8 cellular contexts compared by ENCODE assay signal in the genomic region with DNA sequence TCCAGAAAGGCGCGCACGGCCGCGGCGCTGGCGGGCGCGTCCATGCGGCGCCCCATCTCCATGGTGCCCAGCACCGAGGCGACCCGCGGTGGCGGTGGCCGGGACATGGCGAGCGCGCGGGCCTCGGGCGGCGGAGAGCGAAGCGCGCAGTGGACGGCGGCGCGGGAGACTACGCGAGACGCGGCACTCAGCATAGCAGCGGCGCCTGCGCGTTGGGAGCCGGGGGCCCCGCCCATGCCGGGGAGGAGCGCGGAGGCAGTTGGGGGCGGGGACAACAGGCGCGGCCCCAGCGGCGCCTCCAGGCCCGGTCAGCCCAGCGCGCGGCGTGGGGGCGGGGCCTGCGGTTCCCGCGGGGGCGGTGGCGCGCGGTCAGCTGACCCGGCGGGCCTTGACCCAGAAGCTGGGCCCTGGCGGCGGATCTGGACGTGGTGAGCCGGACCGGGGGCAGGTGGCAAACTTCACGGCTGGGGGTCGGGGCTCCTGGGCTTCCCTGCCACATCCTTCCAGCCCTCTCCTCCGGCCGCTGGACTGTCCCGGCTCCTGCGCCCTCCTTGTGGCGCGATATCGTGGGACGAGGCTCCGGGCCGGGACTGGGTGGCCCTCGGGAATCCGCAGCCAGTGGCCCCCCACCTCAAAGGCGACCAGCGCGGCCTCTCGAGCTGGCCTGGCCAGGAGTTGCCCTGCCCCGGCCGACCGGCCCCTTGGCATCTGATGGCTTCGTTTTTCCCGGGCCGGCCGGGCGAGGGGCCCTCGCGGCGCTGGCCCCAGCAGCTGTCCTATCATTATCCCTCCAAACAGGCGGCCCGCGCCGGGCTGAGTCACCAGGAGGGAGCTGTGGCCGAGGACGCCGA. TPM values are rescaled to one million over a fixed set of nuclear protein-coding genes. Genes with fewer than 3 reads are reported as not detected.
DNase-seq lines count a peak whose midpoint lies in the region; ATAC-seq and TF ChIP-seq lines count a peak whose summit lies in the region.

AKR7A2 (minus strand) TSS at position 214 of the 851 bp plus-strand sequence; CDS start at position 194, 20 bp downstream.
SLC66A1 (plus strand) TSS at position 396 of the 851 bp plus-strand sequence. CDS start 5,352 bp downstream, outside the sequence.

- CTCF ChIA-PET in BJ (lab: Yijun Ruan, JAX), result interaction anchor here (0.6 to 1.4 kb wide), 4 partner anchors 29 to 338 kb away, joined by 3 to 4 read pairs (median 3); no protein-coding TSS in a partner anchor

- POLR2A ChIA-PET in BJ (lab: Charles Lee), result interaction anchor here (0.5 kb wide), 1 partner anchor 109 kb away, joined by 4 read pairs; no protein-coding TSS in a partner anchor

- peaks cover 11% of the 10 kb centered on the region for H3K36me3 ChIP-seq in BJ (ENCODE audit: control insufficient read depth, insufficient read depth, low read length)

- DNase-seq in BJ (ENCODE audit: low read depth), result peak; percentile 56
- peak; percentile 60 to 88 for DNase-seq in NCI-H524 (lab: John Stamatoyannopoulos, UW)
- peak; percentile 86 for DNase-seq in activated CD4-positive, alpha-beta T cell treated with anti-CD3 and anti-CD28 coated beads, Interleukin-2, amount 50 U/mL, for 1 hour
- peak; percentile 88 for DNase-seq in cortex of kidney (lab: John Stamatoyannopoulos, UW)
- DNase-seq in left kidney (ENCODE audit: low read depth, low spot score), result peak; percentile 97
- peak; percentile 89 for DNase-seq in stimulated activated CD4-positive, alpha-beta T cell treated with anti-CD3 and anti-CD28 coated beads, Interleukin-1b, Interleukin-23, amount 100 ng/mL, for 48 hours

- ATAC-seq in GM19324 (IDR thresholded peaks at IDR 0.05; ENCODE audit: low FRiP score, unreplicated experiment) (peak; percentile 82), HG03457 (IDR thresholded peaks at IDR 0.05; ENCODE audit: unreplicated experiment) (peak; percentile 51)

- peak; percentile 14; the same call in 1 of the 2 replicates for TF ChIP-seq CTCF in BJ (IDR thresholded peaks at IDR 0.05; ENCODE audit: insufficient read depth, low read depth, low read length)

- peak within 1 kb of the TSS; percentile 88 for H3K4me3 ChIP-seq in BJ (ENCODE audit: low read depth, low read length)

- no peaks in the 10 kb centered on the region for H3K27me3 ChIP-seq in BJ (ENCODE audit: control insufficient read depth, insufficient read depth, low read length)

RNA-seq across cellular contexts. Expression of gene AKR7A2, which starts in this region (rescaled TPM):
- polyA plus RNA-seq in BJ (2011; rRNA removed), result 51.1 and 73.6 TPM in 2 replicates
- polyA minus RNA-seq in BJ (2011; rRNA and poly(A)+ RNA removed), result 20.6 and 31.5 TPM in 2 replicates

RNA-seq across cellular contexts. Expression of gene SLC66A1, which starts in this region (rescaled TPM):
- polyA plus RNA-seq in BJ (2011; rRNA removed), result 11.2 and 17.7 TPM in 2 replicates
- polyA minus RNA-seq in BJ (2011; rRNA and poly(A)+ RNA removed), result 6.9 and 8.9 TPM in 2 replicates

Comparison
In these comparisons a context has a peak if more than half of its experiments do, and no peak if none do; other contexts are left out.
1. Peak in every context shown above with its lines: DNase-seq, ATAC-seq and H3K4me3 ChIP-seq.